In the genomic region with DNA sequence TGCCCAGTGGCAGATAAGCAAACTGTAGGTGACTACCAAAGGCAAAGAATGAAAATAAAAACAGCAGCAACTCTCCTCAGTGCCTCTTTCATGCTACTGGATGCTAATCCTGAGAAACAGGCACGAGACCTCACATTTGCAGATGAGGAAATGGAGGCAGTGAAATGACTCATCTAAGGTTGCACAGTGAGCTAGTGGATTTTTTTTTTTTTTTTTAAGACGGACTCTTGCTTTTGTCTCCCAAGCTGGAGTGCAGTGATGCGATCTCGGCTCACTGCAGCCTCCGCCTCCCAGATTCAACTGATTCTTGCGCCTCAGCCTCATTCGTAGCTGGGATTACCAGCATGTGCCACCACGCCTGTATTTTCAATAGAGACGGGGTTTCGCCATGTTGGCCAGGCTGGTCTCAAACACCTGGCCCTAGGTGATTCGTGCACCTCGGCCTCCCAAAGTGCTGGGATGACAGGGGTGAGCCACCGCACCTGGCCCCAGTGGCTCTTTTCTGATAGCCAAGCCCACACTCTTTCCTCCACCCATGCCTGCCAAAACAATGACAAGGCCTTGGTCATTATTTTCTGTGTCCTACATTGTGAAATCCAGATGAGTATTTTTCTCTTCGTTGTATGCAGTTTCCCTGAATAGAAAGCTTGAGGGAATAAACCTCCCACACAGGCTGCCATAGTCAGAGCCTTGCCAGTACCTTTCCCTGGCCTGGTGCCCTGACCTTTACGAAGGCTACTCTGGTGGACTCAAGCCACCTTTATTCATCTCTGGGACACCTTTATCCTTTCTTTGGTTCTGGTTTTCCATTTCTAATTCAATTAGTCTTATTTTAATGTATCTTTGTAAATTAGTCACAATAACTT, we compare ENCODE assay signal across 1 cellular context.
TF ChIP-seq lines count a peak whose summit lies in the region.

No MANE protein-coding gene starts in this region.

TF ChIP-seq in GM12878, 131 proteins besides CTCF, POLR2A, EP300 and RAD21 (continued from another document and continues in another):
- TF ChIP-seq ZNF687 (IDR thresholded peaks at IDR 0.05) (no peak), ZBED1 (IDR thresholded peaks at IDR 0.05; ENCODE audit: borderline replicate concordance) (peak; percentile 49; the same call in 1 of the 2 replicates), SRF (IDR thresholded peaks at IDR 0.05; ENCODE audit: low read depth in 2 of 2, low read length in 2 of 2) (0 out of 4 replicates have a peak, but pooled peaks of 1 of the 2 experiments have one; percentile 49), SPI1 (IDR thresholded peaks at IDR 0.05; ENCODE audit: borderline replicate concordance, insufficient read depth, low read depth, low read length) (peak; percentile 85), CREM (IDR thresholded peaks at IDR 0.05; ENCODE audit: low read depth) (peak; percentile 85), HDGF (IDR thresholded peaks at IDR 0.05) (peak; percentile 72; the same call in 1 of the 2 replicates), SMC3 (IDR thresholded peaks at IDR 0.05; ENCODE audit: borderline replicate concordance, low read length) (no peak), NFIC (IDR thresholded peaks at IDR 0.05; ENCODE audit: low read depth, low read length) (peak; percentile 93), YBX1 (IDR thresholded peaks at IDR 0.05) (no peak), IKZF2 (IDR thresholded peaks at IDR 0.05) (peak; percentile 89 to 93), ZNF384 (IDR thresholded peaks at IDR 0.05; ENCODE audit: borderline replicate concordance, low read depth, low read length) (peak; percentile 94), ZNF207 (IDR thresholded peaks at IDR 0.05; ENCODE audit: borderline replicate concordance) (0 out of 2 replicates have a peak, but pooled peaks have one; percentile 16), NFYA (IDR thresholded peaks at IDR 0.05; ENCODE audit: borderline replicate concordance, low read depth, low read length) (no peak), ETV6 (conservative IDR thresholded peaks at IDR 0.05 in 1 of 2, IDR thresholded peaks at IDR 0.05 in 1 of 2; ENCODE audit: borderline replicate concordance in 1 of 2, low read depth in 1 of 2) (peak in 1 of 2 experiments; percentile 92; a peak in 2 of 4 replicates), BMI1 (IDR thresholded peaks at IDR 0.05; ENCODE audit: borderline replicate concordance) (no peak; the same call in 1 of the 2 replicates), MEF2A (IDR thresholded peaks at IDR 0.05; ENCODE audit: insufficient read depth, low read depth, low read length) (peak; percentile 80; the same call in 1 of the 2 replicates), DPF2 (IDR thresholded peaks at IDR 0.05) (peak; percentile 72), TCF12 (IDR thresholded peaks at IDR 0.05; ENCODE audit: low read depth, low read length) (peak; percentile 60; the same call in 1 of the 2 replicates), JUND (IDR thresholded peaks at IDR 0.05; ENCODE audit: low read depth, low read length) (peak; percentile 76; the same call in 1 of the 2 replicates), NR2C2 (IDR thresholded peaks at IDR 0.05; ENCODE audit: borderline replicate concordance, control insufficient read depth, insufficient read length, low read depth) (no peak), TBL1XR1 (IDR thresholded peaks at IDR 0.05; ENCODE audit: low read depth, low read length) (peak; percentile 66; the same call in 1 of the 2 replicates), MTA3 (IDR thresholded peaks at IDR 0.05; ENCODE audit: borderline replicate concordance, low read length) (peak; percentile 61; the same call in 1 of the 2 replicates), BACH1 (IDR thresholded peaks at IDR 0.05; ENCODE audit: borderline replicate concordance) (0 out of 2 replicates have a peak, but pooled peaks have one; percentile 31), NBN (IDR thresholded peaks at IDR 0.05) (peak; percentile 60), SMARCA5 (IDR thresholded peaks at IDR 0.05) (0 out of 2 replicates have a peak, but pooled peaks have one; percentile 25), POLR2AphosphoS5 (IDR thresholded peaks at IDR 0.05; ENCODE audit: low read length) (0 out of 2 replicates have a peak, but pooled peaks have one; percentile 31), TCF3 (IDR thresholded peaks at IDR 0.05; ENCODE audit: borderline replicate concordance, insufficient read depth, low read depth, low read length) (0 out of 2 replicates have a peak, but pooled peaks have one; percentile 14), CEBPB (IDR thresholded peaks at IDR 0.05; ENCODE audit: borderline replicate concordance in 1 of 2, low read depth in 2 of 2, low read length in 2 of 2) (peak in 1 of 2 experiments; percentile 46; a peak in 1 of 4 replicates), RCOR1 (conservative IDR thresholded peaks at IDR 0.05; ENCODE audit: low read depth, low read length) (0 out of 2 replicates have a peak, but pooled peaks have one; percentile 39), HDAC6 (IDR thresholded peaks at IDR 0.05; ENCODE audit: unreplicated experiment) (no peak), ZBTB33 (IDR thresholded peaks at IDR 0.05) (no peak), IKZF1 (conservative IDR thresholded peaks at IDR 0.05) (peak; percentile 86), ATF7 (IDR thresholded peaks at IDR 0.05; ENCODE audit: low read depth) (peak; percentile 71), GABPA (IDR thresholded peaks at IDR 0.05; ENCODE audit: low read depth) (0 out of 2 replicates have a peak, but pooled peaks have one; percentile 46), KAT2A (conservative IDR thresholded peaks at IDR 0.05; ENCODE audit: control insufficient read depth, low read depth, low read length) (no peak), PML (IDR thresholded peaks at IDR 0.05; ENCODE audit: low read length) (peak; percentile 84), ATF2 (IDR thresholded peaks at IDR 0.05; ENCODE audit: low read length) (peak; percentile 91), NRF1 (conservative IDR thresholded peaks at IDR 0.05; ENCODE audit: low read depth, low read length) (no peak), YY1 (IDR thresholded peaks at IDR 0.05; ENCODE audit: low read depth, low read length) (peak; percentile 68), RFX5 (IDR thresholded peaks at IDR 0.05; ENCODE audit: low read depth, low read length) (no peak), NR2C1 (IDR thresholded peaks at IDR 0.05) (no peak), POU2F2 (IDR thresholded peaks at IDR 0.05; ENCODE audit: borderline replicate concordance, low read depth, low read length) (peak; percentile 73; the same call in 1 of the 3 replicates), MYB (IDR thresholded peaks at IDR 0.05; ENCODE audit: borderline replicate concordance, low read depth, low read length) (no peak), RUNX3 (IDR thresholded peaks at IDR 0.05; ENCODE audit: low read length) (peak; percentile 88), BCL11A (IDR thresholded peaks at IDR 0.05; ENCODE audit: low read depth, low read length) (peak; percentile 92), CREB1 (IDR thresholded peaks at IDR 0.05; ENCODE audit: low read depth) (peak; percentile 51), PAX8 (IDR thresholded peaks at IDR 0.05) (no peak), IRF4 (IDR thresholded peaks at IDR 0.05; ENCODE audit: low read depth, low read length) (peak; percentile 97), BHLHE40 (IDR thresholded peaks at IDR 0.05; ENCODE audit: borderline replicate concordance in 1 of 2, low read depth in 2 of 2, low read length in 1 of 2) (peak; percentile 98 to 99), CBFB (IDR thresholded peaks at IDR 0.05; ENCODE audit: low read depth) (0 out of 2 replicates have a peak, but pooled peaks have one; percentile 49), PAX5 (IDR thresholded peaks at IDR 0.05; ENCODE audit: borderline replicate concordance, low read depth, low read length) (peak; percentile 75; the same call in 1 of the 2 replicates), SIX5 (IDR thresholded peaks at IDR 0.05; ENCODE audit: low read depth, low read length, severe bottlenecking) (no peak)
- TF ChIP-seq, protein P1, sequence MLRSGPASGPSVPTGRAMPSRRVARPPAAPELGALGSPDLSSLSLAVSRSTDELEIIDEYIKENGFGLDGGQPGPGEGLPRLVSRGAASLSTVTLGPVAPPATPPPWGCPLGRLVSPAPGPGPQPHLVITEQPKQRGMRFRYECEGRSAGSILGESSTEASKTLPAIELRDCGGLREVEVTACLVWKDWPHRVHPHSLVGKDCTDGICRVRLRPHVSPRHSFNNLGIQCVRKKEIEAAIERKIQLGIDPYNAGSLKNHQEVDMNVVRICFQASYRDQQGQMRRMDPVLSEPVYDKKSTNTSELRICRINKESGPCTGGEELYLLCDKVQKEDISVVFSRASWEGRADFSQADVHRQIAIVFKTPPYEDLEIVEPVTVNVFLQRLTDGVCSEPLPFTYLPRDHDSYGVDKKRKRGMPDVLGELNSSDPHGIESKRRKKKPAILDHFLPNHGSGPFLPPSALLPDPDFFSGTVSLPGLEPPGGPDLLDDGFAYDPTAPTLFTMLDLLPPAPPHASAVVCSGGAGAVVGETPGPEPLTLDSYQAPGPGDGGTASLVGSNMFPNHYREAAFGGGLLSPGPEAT (IDR thresholded peaks at IDR 0.05; ENCODE audit: low read depth) = peak; percentile 83
- TF ChIP-seq, protein P2, sequence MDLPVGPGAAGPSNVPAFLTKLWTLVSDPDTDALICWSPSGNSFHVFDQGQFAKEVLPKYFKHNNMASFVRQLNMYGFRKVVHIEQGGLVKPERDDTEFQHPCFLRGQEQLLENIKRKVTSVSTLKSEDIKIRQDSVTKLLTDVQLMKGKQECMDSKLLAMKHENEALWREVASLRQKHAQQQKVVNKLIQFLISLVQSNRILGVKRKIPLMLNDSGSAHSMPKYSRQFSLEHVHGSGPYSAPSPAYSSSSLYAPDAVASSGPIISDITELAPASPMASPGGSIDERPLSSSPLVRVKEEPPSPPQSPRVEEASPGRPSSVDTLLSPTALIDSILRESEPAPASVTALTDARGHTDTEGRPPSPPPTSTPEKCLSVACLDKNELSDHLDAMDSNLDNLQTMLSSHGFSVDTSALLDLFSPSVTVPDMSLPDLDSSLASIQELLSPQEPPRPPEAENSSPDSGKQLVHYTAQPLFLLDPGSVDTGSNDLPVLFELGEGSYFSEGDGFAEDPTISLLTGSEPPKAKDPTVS (IDR thresholded peaks at IDR 0.05; ENCODE audit: low read depth, low read length) = no peak
- TF ChIP-seq, protein P3, sequence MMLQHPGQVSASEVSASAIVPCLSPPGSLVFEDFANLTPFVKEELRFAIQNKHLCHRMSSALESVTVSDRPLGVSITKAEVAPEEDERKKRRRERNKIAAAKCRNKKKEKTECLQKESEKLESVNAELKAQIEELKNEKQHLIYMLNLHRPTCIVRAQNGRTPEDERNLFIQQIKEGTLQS (IDR thresholded peaks at IDR 0.05; ENCODE audit: borderline replicate concordance, extremely low read depth, low read depth, low read length) = no peak
